12 cellular contexts compared by ENCODE assay signal in genomic region chr12:47777741-47778558, GRCh38. TPM values are rescaled to one million over a fixed set of nuclear protein-coding genes. Genes with fewer than 3 reads are reported as not detected.
DNase-seq lines count a peak whose midpoint lies in the region; ATAC-seq, FAIRE-seq and TF ChIP-seq lines count a peak whose summit lies in the region.
"Had no signal": no experiment of that assay in that cellular context is flagged by ENCODE, and none has a peak within 500 bp of the region (broad histone marks: within the 10 kb centered on the region; RNA-seq: fewer than 3 reads in every experiment).

No MANE protein-coding gene starts in this region.

- no peak overlapping the region for H2AFZ ChIP-seq in HepG2 (ENCODE audit: low read length)

- no peak overlapping the region for H3K9ac ChIP-seq in HepG2 (ENCODE audit: insufficient read depth, low read depth, low read length)

- H3K27ac Mint-ChIP-seq in activated CD4-positive, alpha-beta memory T cell treated with anti-CD3 and anti-CD28 coated beads, Interleukin-2, amount 10 ng/mL, durations not matched to agents 7 days and 5 days: peak overlapping the region; percentile 33
- no peak overlapping the region for H3K27ac Mint-ChIP-seq in activated CD4-positive, alpha-beta memory T cell treated with anti-CD3 and anti-CD28 coated beads for 36 hours

- TF ChIP-seq RAD21 in HepG2 (CRISPR knock-in tag; IDR thresholded peaks at IDR 0.05): no peak

- no peak overlapping the region for H3K4me3 Mint-ChIP-seq in activated CD4-positive, alpha-beta memory T cell treated with anti-CD3 and anti-CD28 coated beads, Interleukin-2, amount 10 ng/mL, durations not matched to agents 7 days and 5 days
- no peak overlapping the region for H3K4me3 Mint-ChIP-seq in activated CD4-positive, alpha-beta memory T cell treated with anti-CD3 and anti-CD28 coated beads for 36 hours

- no peaks in the 10 kb centered on the region for H3K27me3 ChIP-seq in HepG2 (ENCODE audit: control insufficient read depth in 1 of 2, insufficient read depth in 2 of 2, low read length in 2 of 2)

- intact Hi-C loops in activated CD4-positive, alpha-beta memory T cell treated with anti-CD3 and anti-CD28 coated beads for 36 hours (cut with micrococcal nuclease): loop anchor here (2.0 to 5.0 kb wide), 2 partner anchors 126 to 745 kb away; no protein-coding TSS in a partner anchor
- intact Hi-C loops in HepG2 (cut with micrococcal nuclease; ENCODE audit: unreplicated experiment): loop anchor here (5.0 kb wide), 1 partner anchor 126 kb away; no protein-coding TSS in a partner anchor

- H3K27ac ChIP-seq in substantia nigra (ENCODE audit: low read depth, low read length, poor library complexity, severe bottlenecking) (peak overlapping the region; percentile 99), HepG2 (ENCODE audit: extremely low read length, insufficient read depth, low read length) (no peak overlapping the region)
- H3K27ac ChIP-seq: C4-2B had no signal

- no peaks in the 10 kb centered on the region for H3K9me3 ChIP-seq in HepG2 (ENCODE audit: low read length)

- peaks cover 25% of the 10 kb centered on the region for H3K36me3 Mint-ChIP-seq in activated CD4-positive, alpha-beta memory T cell treated with anti-CD3 and anti-CD28 coated beads, Interleukin-2, amount 10 ng/mL, durations not matched to agents 7 days and 5 days (ENCODE audit: low read depth)
- no peaks in the 10 kb centered on the region for H3K36me3 Mint-ChIP-seq in activated CD4-positive, alpha-beta memory T cell treated with anti-CD3 and anti-CD28 coated beads for 36 hours

- ATAC-seq in SK-N-SH treated with all-trans-retinoic acid at 6 μM for 48 hours (no peak), HG02852 (IDR thresholded peaks at IDR 0.05; ENCODE audit: unreplicated experiment) (no peak), HepG2 (no peak)

- peaks cover 58% of the 10 kb centered on the region for H3K4me1 Mint-ChIP-seq in activated CD4-positive, alpha-beta memory T cell treated with anti-CD3 and anti-CD28 coated beads, Interleukin-2, amount 10 ng/mL, durations not matched to agents 7 days and 5 days
- peaks cover 23% of the 10 kb centered on the region for H3K4me1 Mint-ChIP-seq in activated CD4-positive, alpha-beta memory T cell treated with anti-CD3 and anti-CD28 coated beads for 36 hours (ENCODE audit: low read depth)

- CTCF ChIA-PET in activated CD4-positive, alpha-beta memory T cell treated with anti-CD3 and anti-CD28 coated beads, Interleukin-2, amount 10 ng/mL, durations not matched to agents 7 days and 5 days (lab: Charles Lee): interaction anchor here (0.7 to 18.5 kb wide), 10 partner anchors 8 to 426 kb away, joined by 3 to 431 read pairs (median 9); no protein-coding TSS in a partner anchor
- CTCF ChIA-PET in activated CD4-positive, alpha-beta memory T cell treated with anti-CD3 and anti-CD28 coated beads for 36 hours (lab: Charles Lee): interaction anchor here (0.9 to 18.6 kb wide), 27 partner anchors 8 to 745 kb away, joined by 3 to 837 read pairs (median 4); partner anchors contain the start of genes RAPGEF3 and VDR
- CTCF ChIA-PET in HepG2 (lab: Yijun Ruan, JAX; ENCODE audit: low intra/inter-chr PET ratio, low total read pairs): interaction anchor here (1.0 to 3.6 kb wide), 3 partner anchors 36 to 62 kb away, joined by 3 to 56 read pairs (median 37); no protein-coding TSS in a partner anchor

- peaks cover 31% of the 10 kb centered on the region for H3K4me1 ChIP-seq in HepG2 (ENCODE audit: insufficient read depth, low read length)

- no peak for DNase-seq in activated CD4-positive, alpha-beta memory T cell treated with anti-CD3 and anti-CD28 coated beads, Interleukin-2, amount 10 ng/mL, durations not matched to agents 7 days and 5 days
- no peak for DNase-seq in activated CD4-positive, alpha-beta memory T cell treated with anti-CD3 and anti-CD28 coated beads for 36 hours
- peak; percentile 92 to 97 for DNase-seq in hippocampal formation (lab: John Stamatoyannopoulos, UW)
- DNase-seq in substantia nigra (lab: John Stamatoyannopoulos, UW): peak; percentile 68 to 97 (median 92)
- no peak for DNase-seq in activated gamma-delta T cell (lab: John Stamatoyannopoulos, UW)
- DNase-seq in HepG2 (ENCODE audit: low spot score): no peak
- DNase-seq: activated CD4-positive, CD25-positive, alpha-beta regulatory T cell; effector memory CD4-positive, alpha-beta T cell; NCI-H2107 had no signal

- H3K4me3 ChIP-seq in HepG2 (replicated peaks in 1 of 3; ENCODE audit: insufficient read depth in 1 of 3, low read depth in 2 of 3, low read length in 3 of 3): no peak overlapping the region

- H3K4me2 ChIP-seq in HepG2 (ENCODE audit: low read depth, low read length): no peak overlapping the region

- no peaks in the 10 kb centered on the region for H3K9me3 Mint-ChIP-seq in activated CD4-positive, alpha-beta memory T cell treated with anti-CD3 and anti-CD28 coated beads, Interleukin-2, amount 10 ng/mL, durations not matched to agents 7 days and 5 days
- H3K9me3 Mint-ChIP-seq in activated CD4-positive, alpha-beta memory T cell treated with anti-CD3 and anti-CD28 coated beads for 36 hours: no peaks in the 10 kb centered on the region

- in situ Hi-C loops in HepG2 (cut with HindIII; ENCODE audit: extremely low pct_ligation_motif_present, low pct_unique_long_range_greater_than_20kb): loop anchor here (5.0 kb wide), 2 partner anchors 36 to 66 kb away; no protein-coding TSS in a partner anchor

- TF ChIP-seq CTCF in HepG2 (CRISPR knock-in tag; IDR thresholded peaks at IDR 0.05): no peak

- TF ChIP-seq POLR2A in HepG2 (IDR thresholded peaks at IDR 0.05; ENCODE audit: insufficient read depth in 1 of 2, low read depth in 2 of 2, low read length in 2 of 2): no peak

- TF ChIP-seq EP300 in HepG2 (IDR thresholded peaks at IDR 0.05; ENCODE audit: low read depth in 2 of 2, low read length in 2 of 2): no peak
- TF ChIP-seq EP300 in HepG2 (CRISPR knock-in tag; IDR thresholded peaks at IDR 0.05; ENCODE audit: borderline replicate concordance): no peak

- H3K36me3 ChIP-seq in HepG2 (replicated peaks in 1 of 2; ENCODE audit: control insufficient read depth in 1 of 2, insufficient read depth in 2 of 2, low read length in 2 of 2): no peaks in the 10 kb centered on the region; a peak in 1 of 5 replicates

- H3K27me3 Mint-ChIP-seq in activated CD4-positive, alpha-beta memory T cell treated with anti-CD3 and anti-CD28 coated beads, Interleukin-2, amount 10 ng/mL, durations not matched to agents 7 days and 5 days: no peaks in the 10 kb centered on the region
- no peaks in the 10 kb centered on the region for H3K27me3 Mint-ChIP-seq in activated CD4-positive, alpha-beta memory T cell treated with anti-CD3 and anti-CD28 coated beads for 36 hours

- FAIRE-seq in HepG2 (lab: Jason Lieb, UNC): no peak

- 83% methylated on average over 8 of the region's 9 CpGs for WGBS in HepG2 (ENCODE audit: low lambda C conversion rate)

- POLR2A ChIA-PET in activated CD4-positive, alpha-beta memory T cell treated with anti-CD3 and anti-CD28 coated beads, Interleukin-2, amount 10 ng/mL, durations not matched to agents 7 days and 5 days (lab: Charles Lee): interaction anchor here (1.2 to 6.8 kb wide), 11 partner anchors 9 to 62 kb away, joined by 3 to 55 read pairs (median 11); no protein-coding TSS in a partner anchor
- POLR2A ChIA-PET in activated CD4-positive, alpha-beta memory T cell treated with anti-CD3 and anti-CD28 coated beads for 36 hours (lab: Charles Lee): interaction anchor here (1.0 to 3.0 kb wide), 5 partner anchors 11 to 36 kb away, joined by 3 to 9 read pairs (median 3); no protein-coding TSS in a partner anchor
- POLR2A ChIA-PET in HepG2 (lab: Yijun Ruan, JAX): interaction anchor here (0.8 to 1.4 kb wide), 3 partner anchors 40 to 43 kb away, joined by 3 read pairs; no protein-coding TSS in a partner anchor

- H4K20me1 ChIP-seq in HepG2 (ENCODE audit: insufficient read depth, low read length): no peaks in the 10 kb centered on the region

- no TSS peak for BruUV-seq in HepG2 (replicated peaks; lab: Mats Ljungman, UMichigan)

- H3K79me2 ChIP-seq in HepG2 (ENCODE audit: insufficient read depth, low read length): no peaks in the 10 kb centered on the region

RNA-seq across cellular contexts. Expression of gene SLC48A1, which starts 4.9 kb away (rescaled TPM):
- 10 to 100 TPM; 19.4 to 22.6 TPM for total RNA-seq in activated CD4-positive, alpha-beta memory T cell treated with anti-CD3 and anti-CD28 coated beads, Interleukin-2, amount 10 ng/mL, durations not matched to agents 7 days and 5 days
- total RNA-seq in activated CD4-positive, alpha-beta memory T cell treated with anti-CD3 and anti-CD28 coated beads for 36 hours: 10 to 100 TPM; 13.7 to 16.2 TPM
- 2.6 and 3.7 TPM in 2 replicates for total RNA-seq in HepG2 (2016; rRNA removed; fragmentation: Illumina TruSeq; extraction: Trizol)
- 2.3 and 3.1 TPM in 2 replicates for total RNA-seq in HepG2 (2016; cell fraction: cytosol; rRNA removed; fragmentation: Illumina TruSeq; extraction: Trizol; ENCODE audit: low read depth)
- 2.3 and 3.4 TPM in 2 replicates for total RNA-seq in HepG2 (2016; cell fraction: insoluble cytoplasmic fraction; rRNA removed; fragmentation: Illumina TruSeq; extraction: Trizol)
- 5.0 and 6.3 TPM in 2 replicates for total RNA-seq in HepG2 (2016; cell fraction: membrane; rRNA removed; fragmentation: Illumina TruSeq; extraction: Trizol)
- 2.5 and 2.6 TPM in 2 replicates for total RNA-seq in HepG2 (2016; cell fraction: nucleus; rRNA removed; fragmentation: Illumina TruSeq; extraction: Trizol)
- polyA plus RNA-seq in HepG2 (2011; rRNA removed): 2.2 and 3.1 TPM in 2 replicates
- polyA plus RNA-seq in HepG2 (2011; cell fraction: cytosol; rRNA removed): 2.4 and 2.6 TPM in 2 replicates
- 3.1 and 4.1 TPM in 2 replicates for polyA plus RNA-seq in HepG2 (2011; cell fraction: nucleus; rRNA removed)
- polyA plus RNA-seq in HepG2 (2012): 2.1 and 3.5 TPM in 2 replicates
- 3.8 and 3.9 TPM in 2 replicates for polyA plus RNA-seq in HepG2 (2016; cell fraction: cytosol; fragmentation: Illumina TruSeq; extraction: Trizol; ENCODE audit: low read depth)
- 2.6 and 3.2 TPM in 2 replicates for polyA plus RNA-seq in HepG2 (2016; cell fraction: insoluble cytoplasmic fraction; fragmentation: Illumina TruSeq; extraction: Trizol; ENCODE audit: low read depth)
- 6.3 and 6.9 TPM in 2 replicates for polyA plus RNA-seq in HepG2 (2016; cell fraction: membrane; fragmentation: Illumina TruSeq; extraction: Trizol; ENCODE audit: low read depth)
- 5.6 and 6.3 TPM in 2 replicates for polyA plus RNA-seq in HepG2 (2016; cell fraction: nucleus; fragmentation: Illumina TruSeq; extraction: Trizol; ENCODE audit: insufficient read depth, low read depth)
- 5.7 and 45.5 TPM in 2 replicates for polyA minus RNA-seq in HepG2 (2011; rRNA and poly(A)+ RNA removed; ENCODE audit: low replicate concordance)
- polyA minus RNA-seq in HepG2 (2011; cell fraction: cytosol; rRNA and poly(A)+ RNA removed): 1.5 and 2.1 TPM in 2 replicates
- 1.7 and 2.8 TPM in 2 replicates for polyA minus RNA-seq in HepG2 (2011; cell fraction: nucleus; rRNA and poly(A)+ RNA removed)

RNA-seq across cellular contexts. Expression of gene RAPGEF3, which starts 19.3 kb away (rescaled TPM):
- total RNA-seq in activated CD4-positive, alpha-beta memory T cell treated with anti-CD3 and anti-CD28 coated beads, Interleukin-2, amount 10 ng/mL, durations not matched to agents 7 days and 5 days: 1 to 10 TPM; 1.4 to 1.6 TPM
- total RNA-seq in activated CD4-positive, alpha-beta memory T cell treated with anti-CD3 and anti-CD28 coated beads for 36 hours: 1 to 10 TPM; 2.1 to 2.5 TPM
- total RNA-seq in HepG2 (2016; rRNA removed; fragmentation: Illumina TruSeq; extraction: Trizol): 0.07 TPM in 1 of 2 replicates, not detected in the other
- total RNA-seq in HepG2 (2016; cell fraction: cytosol; rRNA removed; fragmentation: Illumina TruSeq; extraction: Trizol; ENCODE audit: low read depth): not detected in 2 replicates
- total RNA-seq in HepG2 (2016; cell fraction: insoluble cytoplasmic fraction; rRNA removed; fragmentation: Illumina TruSeq; extraction: Trizol): 0.09 TPM in 1 of 2 replicates, not detected in the other
- total RNA-seq in HepG2 (2016; cell fraction: membrane; rRNA removed; fragmentation: Illumina TruSeq; extraction: Trizol): 0.03 TPM in 1 of 2 replicates, not detected in the other
- 0.40 TPM in 1 of 2 replicates, not detected in the other for total RNA-seq in HepG2 (2016; cell fraction: nucleus; rRNA removed; fragmentation: Illumina TruSeq; extraction: Trizol)
- polyA plus RNA-seq in HepG2 (2011; rRNA removed): 0.07 and 0.37 TPM in 2 replicates
- 0.05 and 0.13 TPM in 2 replicates for polyA plus RNA-seq in HepG2 (2011; cell fraction: cytosol; rRNA removed)
- 0.56 and 0.95 TPM in 2 replicates for polyA plus RNA-seq in HepG2 (2011; cell fraction: nucleus; rRNA removed)
- 0.11 and 0.16 TPM in 2 replicates for polyA plus RNA-seq in HepG2 (2012)
- polyA plus RNA-seq in HepG2 (2016; cell fraction: cytosol; fragmentation: Illumina TruSeq; extraction: Trizol; ENCODE audit: low read depth): not detected in 2 replicates
- polyA plus RNA-seq in HepG2 (2016; cell fraction: insoluble cytoplasmic fraction; fragmentation: Illumina TruSeq; extraction: Trizol; ENCODE audit: low read depth): 0.17 TPM in 1 of 2 replicates, not detected in the other
- not detected in 2 replicates for polyA plus RNA-seq in HepG2 (2016; cell fraction: membrane; fragmentation: Illumina TruSeq; extraction: Trizol; ENCODE audit: low read depth)
- 0.63 TPM in 1 of 2 replicates, not detected in the other for polyA plus RNA-seq in HepG2 (2016; cell fraction: nucleus; fragmentation: Illumina TruSeq; extraction: Trizol; ENCODE audit: insufficient read depth, low read depth)
- polyA minus RNA-seq in HepG2 (2011; rRNA and poly(A)+ RNA removed; ENCODE audit: low replicate concordance): 0.28 and 2.0 TPM in 2 replicates
- polyA minus RNA-seq in HepG2 (2011; cell fraction: cytosol; rRNA and poly(A)+ RNA removed): not detected in 2 replicates
- 0.13 and 1.1 TPM in 2 replicates for polyA minus RNA-seq in HepG2 (2011; cell fraction: nucleus; rRNA and poly(A)+ RNA removed)

RNA-seq across cellular contexts. Expression of gene HDAC7, which starts 41.8 kb away (rescaled TPM):
- total RNA-seq in activated CD4-positive, alpha-beta memory T cell treated with anti-CD3 and anti-CD28 coated beads, Interleukin-2, amount 10 ng/mL, durations not matched to agents 7 days and 5 days: 100 to 1,000 TPM; 315 to 328 TPM
- total RNA-seq in activated CD4-positive, alpha-beta memory T cell treated with anti-CD3 and anti-CD28 coated beads for 36 hours: 100 to 1,000 TPM; 257 to 280 TPM
- total RNA-seq in HepG2 (2016; rRNA removed; fragmentation: Illumina TruSeq; extraction: Trizol): 3.7 and 4.6 TPM in 2 replicates
- 1.5 and 2.7 TPM in 2 replicates for total RNA-seq in HepG2 (2016; cell fraction: cytosol; rRNA removed; fragmentation: Illumina TruSeq; extraction: Trizol; ENCODE audit: low read depth)
- total RNA-seq in HepG2 (2016; cell fraction: insoluble cytoplasmic fraction; rRNA removed; fragmentation: Illumina TruSeq; extraction: Trizol): 3.3 and 5.0 TPM in 2 replicates
- total RNA-seq in HepG2 (2016; cell fraction: membrane; rRNA removed; fragmentation: Illumina TruSeq; extraction: Trizol): 4.5 and 5.3 TPM in 2 replicates
- 5.2 and 5.6 TPM in 2 replicates for total RNA-seq in HepG2 (2016; cell fraction: nucleus; rRNA removed; fragmentation: Illumina TruSeq; extraction: Trizol)
- polyA plus RNA-seq in HepG2 (2011; rRNA removed): 8.5 and 10.8 TPM in 2 replicates
- polyA plus RNA-seq in HepG2 (2011; cell fraction: cytosol; rRNA removed): 3.4 and 5.9 TPM in 2 replicates
- 44.6 and 61.9 TPM in 2 replicates for polyA plus RNA-seq in HepG2 (2011; cell fraction: nucleus; rRNA removed)
- polyA plus RNA-seq in HepG2 (2012): 3.9 and 6.2 TPM in 2 replicates
- 1.6 and 1.8 TPM in 2 replicates for polyA plus RNA-seq in HepG2 (2016; cell fraction: cytosol; fragmentation: Illumina TruSeq; extraction: Trizol; ENCODE audit: low read depth)
- polyA plus RNA-seq in HepG2 (2016; cell fraction: insoluble cytoplasmic fraction; fragmentation: Illumina TruSeq; extraction: Trizol; ENCODE audit: low read depth): 7.3 and 8.0 TPM in 2 replicates
- polyA plus RNA-seq in HepG2 (2016; cell fraction: membrane; fragmentation: Illumina TruSeq; extraction: Trizol; ENCODE audit: low read depth): 5.0 and 6.0 TPM in 2 replicates
- polyA plus RNA-seq in HepG2 (2016; cell fraction: nucleus; fragmentation: Illumina TruSeq; extraction: Trizol; ENCODE audit: insufficient read depth, low read depth): 15.8 and 16.2 TPM in 2 replicates
- polyA minus RNA-seq in HepG2 (2011; rRNA and poly(A)+ RNA removed; ENCODE audit: low replicate concordance): 11.8 and 35.8 TPM in 2 replicates
- 2.3 and 4.6 TPM in 2 replicates for polyA minus RNA-seq in HepG2 (2011; cell fraction: cytosol; rRNA and poly(A)+ RNA removed)
- 6.8 and 9.5 TPM in 2 replicates for polyA minus RNA-seq in HepG2 (2011; cell fraction: nucleus; rRNA and poly(A)+ RNA removed)

RNA-seq across cellular contexts. Expression of gene ENDOU, which starts 52.7 kb away (rescaled TPM):
- not detected for total RNA-seq in activated CD4-positive, alpha-beta memory T cell treated with anti-CD3 and anti-CD28 coated beads, Interleukin-2, amount 10 ng/mL, durations not matched to agents 7 days and 5 days
- total RNA-seq in activated CD4-positive, alpha-beta memory T cell treated with anti-CD3 and anti-CD28 coated beads for 36 hours: not detected
- not detected in 2 replicates for total RNA-seq in HepG2 (2016; rRNA removed; fragmentation: Illumina TruSeq; extraction: Trizol)
- not detected in 2 replicates for total RNA-seq in HepG2 (2016; cell fraction: cytosol; rRNA removed; fragmentation: Illumina TruSeq; extraction: Trizol; ENCODE audit: low read depth)
- not detected in 2 replicates for total RNA-seq in HepG2 (2016; cell fraction: insoluble cytoplasmic fraction; rRNA removed; fragmentation: Illumina TruSeq; extraction: Trizol)
- total RNA-seq in HepG2 (2016; cell fraction: membrane; rRNA removed; fragmentation: Illumina TruSeq; extraction: Trizol): not detected in 2 replicates
- not detected in 2 replicates for total RNA-seq in HepG2 (2016; cell fraction: nucleus; rRNA removed; fragmentation: Illumina TruSeq; extraction: Trizol)
- not detected in 2 replicates for polyA plus RNA-seq in HepG2 (2011; rRNA removed)
- polyA plus RNA-seq in HepG2 (2011; cell fraction: cytosol; rRNA removed): not detected in 2 replicates
- polyA plus RNA-seq in HepG2 (2011; cell fraction: nucleus; rRNA removed): not detected in 2 replicates
- polyA plus RNA-seq in HepG2 (2012): not detected in 2 replicates
- not detected in 2 replicates for polyA plus RNA-seq in HepG2 (2016; cell fraction: cytosol; fragmentation: Illumina TruSeq; extraction: Trizol; ENCODE audit: low read depth)
- polyA plus RNA-seq in HepG2 (2016; cell fraction: insoluble cytoplasmic fraction; fragmentation: Illumina TruSeq; extraction: Trizol; ENCODE audit: low read depth): not detected in 2 replicates
- polyA plus RNA-seq in HepG2 (2016; cell fraction: membrane; fragmentation: Illumina TruSeq; extraction: Trizol; ENCODE audit: low read depth): not detected in 2 replicates
- not detected in 2 replicates for polyA plus RNA-seq in HepG2 (2016; cell fraction: nucleus; fragmentation: Illumina TruSeq; extraction: Trizol; ENCODE audit: insufficient read depth, low read depth)
- polyA minus RNA-seq in HepG2 (2011; rRNA and poly(A)+ RNA removed; ENCODE audit: low replicate concordance): not detected in 2 replicates
- not detected in 2 replicates for polyA minus RNA-seq in HepG2 (2011; cell fraction: cytosol; rRNA and poly(A)+ RNA removed)
- not detected in 2 replicates for polyA minus RNA-seq in HepG2 (2011; cell fraction: nucleus; rRNA and poly(A)+ RNA removed)

Comparison
In these comparisons a context has a peak if more than half of its experiments do, and no peak if none do; other contexts are left out.
1. DNase-seq: peak in hippocampal formation (2 of 2) and substantia nigra (49 of 49); none in activated CD4-positive, alpha-beta memory T cell treated with anti-CD3 and anti-CD28 coated beads, Interleukin-2, amount 10 ng/mL, durations not matched to agents 7 days and 5 days (single experiment), activated CD4-positive, alpha-beta memory T cell treated with anti-CD3 and anti-CD28 coated beads for 36 hours (single experiment), activated gamma-delta T cell (single experiment) and HepG2 (single experiment).
2. RNA of gene HDAC7, which starts 41.8 kb away (total RNA-seq): 315 to 328 TPM in activated CD4-positive, alpha-beta memory T cell treated with anti-CD3 and anti-CD28 coated beads, Interleukin-2, amount 10 ng/mL, durations not matched to agents 7 days and 5 days and 257 to 280 TPM in activated CD4-positive, alpha-beta memory T cell treated with anti-CD3 and anti-CD28 coated beads for 36 hours; 1.5 to 5.6 TPM in HepG2; every median in the first group is over 10 times any median in the second.